Comparison of ENCODE assay signal across 28 cellular contexts in genomic region chr13:21475115-21475514, GRCh38.
"Had no signal": no experiment of that assay in that cellular context is flagged by ENCODE, and none has a peak within 500 bp of the region (broad histone marks: within the 10 kb centered on the region; RNA-seq: fewer than 3 reads in every experiment).

No MANE protein-coding gene starts in this region.

- DNase-seq: activated CD4-positive, alpha-beta memory T cell treated with anti-CD3 and anti-CD28 coated beads for 36 hours; activated CD4-positive, alpha-beta T cell treated with anti-CD3 and anti-CD28 coated beads for 48 hours; activated CD8-positive, alpha-beta memory T cell treated with anti-CD3 and anti-CD28 coated beads, Interleukin-2, amount 50 U/mL, for 4 hours; activated effector memory CD4-positive, alpha-beta T cell treated with anti-CD3 and anti-CD28 coated beads, Interleukin-2, amount 50 U/mL, for 16 hours; activated naive CD4-positive, alpha-beta T cell treated with anti-CD3 and anti-CD28 coated beads, Interleukin-2, amount 10 ng/mL, durations not matched to agents 7 days and 5 days; activated naive CD8-positive, alpha-beta T cell treated with anti-CD3 and anti-CD28 coated beads, Interleukin-2, amount 10 ng/mL, durations not matched to agents 7 days and 5 days; activated T-cell treated with anti-CD3 and anti-CD28 coated beads, Interleukin-2, amount 50 U/mL, for 1 hour; brain microvascular endothelial cell; dorsolateral prefrontal cortex; effector memory CD4-positive, alpha-beta T cell; erythroblast; hippocampal formation; left cardiac atrium; left ventricle myocardium superior; sigmoid colon; small intestine; stimulated activated CD4-positive, alpha-beta T cell treated with anti-CD3 and anti-CD28 coated beads, Interleukin-4, amount 100 ng/mL, for 24 hours; tibial artery; WERI-Rb-1 had no signal

- H3K27me3 Mint-ChIP-seq: activated CD4-positive, alpha-beta memory T cell treated with anti-CD3 and anti-CD28 coated beads for 36 hours had no signal

- H3K27ac ChIP-seq: ascending aorta, brain microvascular endothelial cell, coronary artery, gastroesophageal sphincter, neutrophil, sigmoid colon, tibial artery, WERI-Rb-1 had no signal

- H3K9me3 ChIP-seq: ascending aorta, neutrophil, sigmoid colon had no signal

- H3K27me3 ChIP-seq: ascending aorta, brain microvascular endothelial cell, dorsolateral prefrontal cortex, gastroesophageal sphincter, neutrophil, sigmoid colon, tibial artery had no signal

- H3K4me3 Mint-ChIP-seq: activated CD4-positive, alpha-beta memory T cell treated with anti-CD3 and anti-CD28 coated beads for 36 hours; activated naive CD4-positive, alpha-beta T cell treated with anti-CD3 and anti-CD28 coated beads, Interleukin-2, amount 10 ng/mL, durations not matched to agents 7 days and 5 days; activated naive CD8-positive, alpha-beta T cell treated with anti-CD3 and anti-CD28 coated beads, Interleukin-2, amount 10 ng/mL, durations not matched to agents 7 days and 5 days; activated T-helper 1 cell treated with anti-CD3 and anti-CD28 coated beads, Interleukin-12 subunit alpha, Interleukin-12 subunit beta, Interleukin-2, Interleukin-4 antibody, amounts not matched to agents 30 ng/mL and 10 ng/mL and 1 ng/mL, durations not matched to agents 14 hours and 24 hours and 36 hours; nephron; stimulated activated effector memory CD8-positive, alpha-beta T cell treated with anti-CD3 and anti-CD28 coated beads, Interleukin-12 subunit alpha, Interleukin-12 subunit beta, amount 100 ng/mL, for 72 hours; stimulated activated naive CD8-positive, alpha-beta T cell treated with anti-CD3 and anti-CD28 coated beads, Interleukin-15, Interleukin-2, amounts not matched to agents 100 ng/mL and 50 ng/mL, for 24 hours had no signal

- H3K4me3 ChIP-seq: ascending aorta, coronary artery, dorsolateral prefrontal cortex, gastroesophageal sphincter, sigmoid colon, tibial artery had no signal

- H3K27ac Mint-ChIP-seq: activated CD4-positive, alpha-beta memory T cell treated with anti-CD3 and anti-CD28 coated beads for 36 hours; activated naive CD4-positive, alpha-beta T cell treated with anti-CD3 and anti-CD28 coated beads, Interleukin-2, amount 10 ng/mL, durations not matched to agents 7 days and 5 days; activated naive CD8-positive, alpha-beta T cell treated with anti-CD3 and anti-CD28 coated beads, Interleukin-2, amount 10 ng/mL, durations not matched to agents 7 days and 5 days; activated T-helper 1 cell treated with anti-CD3 and anti-CD28 coated beads, Interleukin-12 subunit alpha, Interleukin-12 subunit beta, Interleukin-2, Interleukin-4 antibody, amounts not matched to agents 30 ng/mL and 10 ng/mL and 1 ng/mL, durations not matched to agents 14 hours and 24 hours and 36 hours; nephron; stimulated activated effector memory CD8-positive, alpha-beta T cell treated with anti-CD3 and anti-CD28 coated beads, Interleukin-12 subunit alpha, Interleukin-12 subunit beta, amount 100 ng/mL, for 72 hours; stimulated activated naive CD8-positive, alpha-beta T cell treated with anti-CD3 and anti-CD28 coated beads, Interleukin-15, Interleukin-2, amounts not matched to agents 100 ng/mL and 50 ng/mL, for 24 hours had no signal

- ATAC-seq: activated CD4-positive, CD25-positive, alpha-beta regulatory T cell treated with anti-CD3 and anti-CD28 coated beads, Interleukin-2, amount 50 U/mL, for 24 hours; gastroesophageal sphincter; left cardiac atrium; left ventricle myocardium superior; stimulated activated effector memory CD8-positive, alpha-beta T cell treated with anti-CD3 and anti-CD28 coated beads, Interleukin-12 subunit alpha, Interleukin-12 subunit beta, amount 100 ng/mL, for 72 hours had no signal

- H3K36me3 ChIP-seq: ascending aorta, brain microvascular endothelial cell, gastroesophageal sphincter, neutrophil, sigmoid colon, tibial artery, WERI-Rb-1 had no signal

- H3K9me3 Mint-ChIP-seq: activated T-helper 1 cell treated with anti-CD3 and anti-CD28 coated beads, Interleukin-12 subunit alpha, Interleukin-12 subunit beta, Interleukin-2, Interleukin-4 antibody, amounts not matched to agents 30 ng/mL and 10 ng/mL and 1 ng/mL, durations not matched to agents 14 hours and 24 hours and 36 hours had no signal

- H3K36me3 Mint-ChIP-seq: activated CD4-positive, alpha-beta memory T cell treated with anti-CD3 and anti-CD28 coated beads for 36 hours; activated naive CD4-positive, alpha-beta T cell treated with anti-CD3 and anti-CD28 coated beads, Interleukin-2, amount 10 ng/mL, durations not matched to agents 7 days and 5 days had no signal
